16 cellular contexts compared by ENCODE assay signal in genomic region chr14:105472496-105472991, GRCh38. TPM values are rescaled to one million over a fixed set of nuclear protein-coding genes. Genes with fewer than 3 reads are reported as not detected.
DNase-seq lines count a peak whose midpoint lies in the region; ATAC-seq and TF ChIP-seq lines count a peak whose summit lies in the region.
"Had no signal": no experiment of that assay in that cellular context is flagged by ENCODE, and none has a peak within 500 bp of the region (broad histone marks: within the 10 kb centered on the region; RNA-seq: fewer than 3 reads in every experiment).

No MANE protein-coding gene starts in this region.

- H2AFZ ChIP-seq in hepatocyte, result no peak overlapping the region

- TF ChIP-seq RAD21 in Ishikawa (IDR thresholded peaks at IDR 0.05; ENCODE audit: low read depth), result peak; percentile 6; the same call in 1 of the 2 replicates

- no peaks in the 10 kb centered on the region for H3K27me3 Mint-ChIP-seq in chondrocyte (ENCODE audit: low read depth)
- H3K27me3 Mint-ChIP-seq: memory B cell had no signal

- no peaks in the 10 kb centered on the region for H3K79me2 ChIP-seq in hepatocyte

- H3K27ac ChIP-seq in layer of hippocampus (ENCODE audit: low read depth, low read length) (peak overlapping the region; percentile 62), stomach smooth muscle (ENCODE audit: low read length) (peak overlapping the region; percentile 41), hepatocyte (no peak overlapping the region), colonic mucosa (no peak overlapping the region)

- intact Hi-C loops in colonic mucosa (cut with DNase I), result no loop called here

- peaks cover 3% of the 10 kb centered on the region in 2 donors for H3K36me3 ChIP-seq in stomach smooth muscle (ENCODE audit: control insufficient read depth in 2 of 2, insufficient read depth in 2 of 2, low read length in 2 of 2)
- no peaks in the 10 kb centered on the region for H3K36me3 ChIP-seq in hepatocyte (replicated peaks; ENCODE audit: insufficient read depth, low read depth)
- no peaks in the 10 kb centered on the region for H3K36me3 ChIP-seq in colonic mucosa
- H3K36me3 ChIP-seq: prostate gland had no signal

- H3K9me3 Mint-ChIP-seq in chondrocyte (ENCODE audit: low read depth), result no peaks in the 10 kb centered on the region
- H3K9me3 Mint-ChIP-seq: activated naive CD8-positive, alpha-beta T cell treated with anti-CD3 and anti-CD28 coated beads, Interleukin-2, amount 10 ng/mL, durations not matched to agents 7 days and 5 days; CD8-positive, alpha-beta T cell had no signal

- H3K4me1 ChIP-seq in stomach smooth muscle (ENCODE audit: control insufficient read depth, insufficient read depth, low read length) (peaks cover 71% of the 10 kb centered on the region), hepatocyte (ENCODE audit: insufficient read depth) (peaks cover 42% of the 10 kb centered on the region), colonic mucosa (peaks cover 7% of the 10 kb centered on the region)

- H3K4me3 Mint-ChIP-seq in chondrocyte (ENCODE audit: unreplicated experiment), result no peak overlapping the region
- H3K4me3 Mint-ChIP-seq: activated naive CD8-positive, alpha-beta T cell treated with anti-CD3 and anti-CD28 coated beads, Interleukin-2, amount 10 ng/mL, durations not matched to agents 7 days and 5 days had no signal

- peaks cover 30% of the 10 kb centered on the region for H3K4me1 Mint-ChIP-seq in chondrocyte (ENCODE audit: low read depth)

- H4K20me1 ChIP-seq in hepatocyte (ENCODE audit: insufficient read depth, poor library complexity, severe bottlenecking), result no peaks in the 10 kb centered on the region

- no peak overlapping the region for H3K4me2 ChIP-seq in hepatocyte

- no peaks in the 10 kb centered on the region for H3K36me3 Mint-ChIP-seq in chondrocyte (ENCODE audit: low read depth)

- no peak overlapping the region for H3K4me3 ChIP-seq in stomach smooth muscle (ENCODE audit: low read length in 2 of 2)
- H3K4me3 ChIP-seq in hepatocyte, result no peak overlapping the region
- no peak overlapping the region for H3K4me3 ChIP-seq in colonic mucosa
- H3K4me3 ChIP-seq: prostate gland had no signal

- 93% methylated on average over 12 of the region's 12 CpGs for WGBS in hepatocyte (ENCODE audit: low lambda C conversion rate, missing lambda C conversion rate)

- ATAC-seq in GM19395 (IDR thresholded peaks at IDR 0.05; ENCODE audit: unreplicated experiment), result no peak
- ATAC-seq: CD8-positive, alpha-beta T cell had no signal

- TF ChIP-seq CTCF in chondrocyte (IDR thresholded peaks at IDR 0.05) (no peak), hepatocyte (IDR thresholded peaks at IDR 0.05; ENCODE audit: poor library complexity) (no peak), colonic mucosa (IDR thresholded peaks at IDR 0.05) (no peak)

- DNase-seq in chondrocyte (ENCODE audit: low spot score) (no peak), hepatocyte (ENCODE audit: low spot score) (no peak), NCI-H146 treated with DMSO at 0.1 percent for 48 hours (lab: John Stamatoyannopoulos, UW; ENCODE audit: unreplicated experiment) (no peak), colonic mucosa (no peak)
- DNase-seq: activated naive CD8-positive, alpha-beta T cell treated with anti-CD3 and anti-CD28 coated beads, Interleukin-2, amount 10 ng/mL, durations not matched to agents 7 days and 5 days; CD8-positive, alpha-beta T cell; OCI-M1; stimulated activated CD4-positive, alpha-beta T cell treated with anti-CD3 and anti-CD28 coated beads, Interleukin-4, amount 100 ng/mL, for 24 hours; stimulated activated naive CD4-positive, alpha-beta T cell treated with Interleukin-2 at 50 U/mL for 16 hours had no signal

- H3K9ac ChIP-seq in stomach smooth muscle (ENCODE audit: low read length in 2 of 2) (no peak overlapping the region), colonic mucosa (ENCODE audit: low read depth in 2 of 2, low read length in 2 of 2) (no peak overlapping the region)

- no peaks in the 10 kb centered on the region for H3K9me2 ChIP-seq in hepatocyte (replicated peaks; ENCODE audit: insufficient read depth)

- TF ChIP-seq EP300 in Ishikawa (IDR thresholded peaks at IDR 0.05; ENCODE audit: borderline replicate concordance), result peak; percentile 81

- H3K9me3 ChIP-seq in stomach smooth muscle (ENCODE audit: control insufficient read depth in 2 of 2, low read length in 2 of 2), result no peaks in the 10 kb centered on the region
- no peaks in the 10 kb centered on the region for H3K9me3 ChIP-seq in hepatocyte (ENCODE audit: low read depth)
- H3K9me3 ChIP-seq in colonic mucosa, result no peaks in the 10 kb centered on the region
- H3K9me3 ChIP-seq: prostate gland had no signal

- H3K27me3 ChIP-seq in layer of hippocampus (ENCODE audit: control insufficient read depth, insufficient read depth, low read length) (peaks cover 2% of the 10 kb centered on the region), stomach smooth muscle (ENCODE audit: control insufficient read depth in 1 of 2, insufficient read depth in 2 of 2, low read length in 2 of 2) (peaks cover 0 to 3% of the 10 kb centered on the region in 2 donors), hepatocyte (peaks cover 22% of the 10 kb centered on the region), colonic mucosa (peaks cover 34% of the 10 kb centered on the region)

- peak overlapping the region; percentile 77 for H3K27ac Mint-ChIP-seq in chondrocyte (ENCODE audit: unreplicated experiment)
- H3K27ac Mint-ChIP-seq: activated naive CD8-positive, alpha-beta T cell treated with anti-CD3 and anti-CD28 coated beads, Interleukin-2, amount 10 ng/mL, durations not matched to agents 7 days and 5 days; CD8-positive, alpha-beta T cell; memory B cell had no signal

TF ChIP-seq in Ishikawa, 13 proteins besides CTCF, POLR2A, EP300 and RAD21:
- TF ChIP-seq EGR1 (IDR thresholded peaks at IDR 0.05), result no peak
- TF ChIP-seq CEBPB (IDR thresholded peaks at IDR 0.05), result no peak; the same call in 1 of the 2 replicates
- no peak for TF ChIP-seq YY1 (IDR thresholded peaks at IDR 0.05; ENCODE audit: low read depth)
- TF ChIP-seq REST (IDR thresholded peaks at IDR 0.05; ENCODE audit: low read depth), result no peak
- TF ChIP-seq TAF1 (IDR thresholded peaks at IDR 0.05; ENCODE audit: low read depth), result no peak
- peak; percentile 79 for TF ChIP-seq TEAD4 (IDR thresholded peaks at IDR 0.05)
- TF ChIP-seq ZBTB7A (IDR thresholded peaks at IDR 0.05; ENCODE audit: low read depth), result peak; percentile 73
- peak; percentile 91 for TF ChIP-seq TCF12 (IDR thresholded peaks at IDR 0.05; ENCODE audit: low read depth)
- TF ChIP-seq, protein P1, sequence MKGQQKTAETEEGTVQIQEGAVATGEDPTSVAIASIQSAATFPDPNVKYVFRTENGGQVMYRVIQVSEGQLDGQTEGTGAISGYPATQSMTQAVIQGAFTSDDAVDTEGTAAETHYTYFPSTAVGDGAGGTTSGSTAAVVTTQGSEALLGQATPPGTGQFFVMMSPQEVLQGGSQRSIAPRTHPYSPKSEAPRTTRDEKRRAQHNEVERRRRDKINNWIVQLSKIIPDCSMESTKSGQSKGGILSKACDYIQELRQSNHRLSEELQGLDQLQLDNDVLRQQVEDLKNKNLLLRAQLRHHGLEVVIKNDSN (IDR thresholded peaks at IDR 0.05), result no peak
- peak; percentile 92 for TF ChIP-seq NFIC (IDR thresholded peaks at IDR 0.05)
- no peak for TF ChIP-seq CREB1 (IDR thresholded peaks at IDR 0.05; ENCODE audit: low read depth)
- TF ChIP-seq, protein P2, sequence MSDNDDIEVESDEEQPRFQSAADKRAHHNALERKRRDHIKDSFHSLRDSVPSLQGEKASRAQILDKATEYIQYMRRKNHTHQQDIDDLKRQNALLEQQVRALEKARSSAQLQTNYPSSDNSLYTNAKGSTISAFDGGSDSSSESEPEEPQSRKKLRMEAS (IDR thresholded peaks at IDR 0.05), result peak; percentile 51
- TF ChIP-seq FOXM1 (IDR thresholded peaks at IDR 0.05; ENCODE audit: borderline replicate concordance, low read depth), result peak; percentile 54; the same call in 1 of the 2 replicates

RNA-seq across cellular contexts. Expression of gene CRIP2, which starts 2.1 kb away (rescaled TPM):
- 166 to 264 TPM (median 247 TPM) in 3 replicates for total RNA-seq in chondrocyte
- 8.3 and 11.3 TPM in 2 replicates for total RNA-seq in hepatocyte
- polyA plus RNA-seq in hepatocyte, result 29.1 and 45.6 TPM in 2 replicates
- total RNA-seq in colonic mucosa, result 10 to 100 TPM; 11.3 to 20.3 TPM

RNA-seq across cellular contexts. Expression of gene CRIP1, which starts 14.1 kb away (rescaled TPM):
- total RNA-seq in chondrocyte (38.7 to 181 TPM (median 174 TPM) in 3 replicates), hepatocyte (1.8 and 5.8 TPM in 2 replicates), colonic mucosa (100 to 1,000 TPM in 1 of 2 donors, 10 to 100 TPM in 1; 97.1 to 220 TPM)
- 14.7 and 19.6 TPM in 2 replicates for polyA plus RNA-seq in hepatocyte
- total RNA-seq: M059J had no signal

RNA-seq across cellular contexts. Expression of gene TEDC1, which starts 18.5 kb away (rescaled TPM):
- total RNA-seq in chondrocyte (12.9 to 15.5 TPM (median 14.3 TPM) in 3 replicates), hepatocyte (3.5 and 3.9 TPM in 2 replicates), colonic mucosa (10 to 100 TPM; 15.0 to 55.7 TPM)
- polyA plus RNA-seq in hepatocyte, result 4.9 and 5.1 TPM in 2 replicates

RNA-seq across cellular contexts. Expression of gene MTA1, which starts 52.9 kb away (rescaled TPM):
- total RNA-seq in chondrocyte, result 83.6 to 91.9 TPM (median 85.1 TPM) in 3 replicates
- 33.3 and 48.1 TPM in 2 replicates for total RNA-seq in hepatocyte
- 52.7 and 72.4 TPM in 2 replicates for polyA plus RNA-seq in hepatocyte
- total RNA-seq in colonic mucosa, result 10 to 100 TPM; 47.0 to 90.2 TPM

RNA-seq across cellular contexts. Expression of gene TMEM121, which starts 53.8 kb away (rescaled TPM):
- total RNA-seq in chondrocyte (4.4 to 8.9 TPM (median 6.0 TPM) in 3 replicates), hepatocyte (2.3 and 3.0 TPM in 2 replicates), colonic mucosa (under 1 TPM; 0.82 TPM)
- 3.0 and 5.8 TPM in 2 replicates for polyA plus RNA-seq in hepatocyte

Comparison
In these comparisons a context has a peak if more than half of its experiments do, and no peak if none do; other contexts are left out.
1. H3K27ac ChIP-seq: peak in layer of hippocampus (single experiment) and stomach smooth muscle (single experiment); none in hepatocyte (single experiment) and colonic mucosa (single experiment).